13 cellular contexts compared by ENCODE assay signal in the genomic region with DNA sequence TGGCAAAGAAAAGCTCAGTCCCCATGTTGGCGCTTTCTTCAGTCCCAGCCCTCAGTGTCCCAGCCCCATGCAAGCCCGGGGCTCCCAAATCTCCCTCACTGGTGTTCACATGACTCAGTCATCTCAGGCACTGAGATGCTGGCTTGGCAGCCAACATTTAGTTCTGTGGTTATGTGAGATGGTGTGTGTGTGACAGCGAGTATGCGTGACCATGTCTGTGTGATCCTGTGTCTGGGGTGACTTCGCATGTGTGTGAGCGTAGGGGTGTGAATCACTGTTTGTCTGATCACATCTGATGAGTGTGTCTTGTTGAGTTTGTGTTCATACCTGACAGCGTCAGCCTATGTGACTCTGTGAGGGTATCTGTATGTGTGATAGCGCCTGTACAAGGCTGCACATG. TPM values are rescaled to one million over a fixed set of nuclear protein-coding genes. Genes with fewer than 3 reads are reported as not detected.
DNase-seq lines count a peak whose midpoint lies in the region; ATAC-seq and TF ChIP-seq lines count a peak whose summit lies in the region.
"Had no signal": no experiment of that assay in that cellular context is flagged by ENCODE, and none has a peak within 500 bp of the region (broad histone marks: within the 10 kb centered on the region; RNA-seq: fewer than 3 reads in every experiment).

No MANE protein-coding gene starts in this region.

- no peak overlapping the region for H2BK12ac ChIP-seq in neuronal stem cell (ENCODE audit: low read length)

- no peak overlapping the region for H3K14ac ChIP-seq in neuronal stem cell (ENCODE audit: low read length)

- no peak overlapping the region for H2AFZ ChIP-seq in neuronal stem cell (ENCODE audit: low read length)

- no peak overlapping the region for H3K4ac ChIP-seq in neuronal stem cell (ENCODE audit: low read length)

- H3K4me3 Mint-ChIP-seq in CD4-positive, alpha-beta T cell = peak overlapping the region; percentile 0
- no peak overlapping the region for H3K4me3 Mint-ChIP-seq in effector memory CD8-positive, alpha-beta T cell
- H3K4me3 Mint-ChIP-seq: natural killer cell treated with Interleukin-12 subunit alpha and Interleukin-12 subunit beta and Interleukin-15 and Interleukin-18, amount 100 ng/mL, for 72 hours had no signal

- peak overlapping the region; percentile 57 for H2BK5ac ChIP-seq in neuronal stem cell (ENCODE audit: low read length)

- intact Hi-C loops in CD4-positive, alpha-beta T cell (cut with DNase I, micrococcal nuclease) = no loop called here

- no peak for ATAC-seq in CD4-positive, alpha-beta T cell (ENCODE audit: poor library complexity)
- no peak for ATAC-seq in effector memory CD8-positive, alpha-beta T cell (replicated peaks)
- ATAC-seq: natural killer cell treated with Interleukin-12 subunit alpha and Interleukin-12 subunit beta and Interleukin-15 and Interleukin-18, amount 100 ng/mL, for 72 hours had no signal

- H4K8ac ChIP-seq in neuronal stem cell (ENCODE audit: low read depth, low read length) = peak overlapping the region; percentile 88

- no peak overlapping the region for H3K27ac ChIP-seq in CD4-positive, alpha-beta T cell (ENCODE audit: low read depth, low read length)
- H3K27ac ChIP-seq in neuronal stem cell (replicated peaks; ENCODE audit: low read length) = no peak overlapping the region
- H3K27ac ChIP-seq: dorsolateral prefrontal cortex had no signal

- H3K27me3 ChIP-seq in CD4-positive, alpha-beta T cell (ENCODE audit: control insufficient read depth, insufficient read depth, low read length) = peaks cover 6% of the 10 kb centered on the region
- peaks cover 0 to 59% (median 5%) of the 10 kb centered on the region in 3 experiments for H3K27me3 ChIP-seq in neuronal stem cell (ENCODE audit: control insufficient read depth in 3 of 3, insufficient read depth in 3 of 3, low read depth in 1 of 3, low read length in 3 of 3)

- no peaks in the 10 kb centered on the region for H3K36me3 ChIP-seq in neuronal stem cell (replicated peaks in 1 of 2; ENCODE audit: control insufficient read depth in 2 of 2, insufficient read depth in 2 of 2, low read length in 2 of 2)

- peak overlapping the region; percentile 9 for H3K9ac ChIP-seq in neuronal stem cell (ENCODE audit: low read depth, low read length, poor library complexity)

- H3K23ac ChIP-seq in neuronal stem cell (ENCODE audit: low read depth, low read length, poor library complexity) = no peak overlapping the region

- WGBS in neuronal stem cell (ENCODE audit: extremely low coverage in 2 of 2, insufficient read length in 2 of 2, insufficient replicate concordance in 1 of 2), 2 donors = no CpG with 5 or more reads among the region's 8 CpGs

- H3K4me3 ChIP-seq in cardiac fibroblast (replicated peaks in 1 of 2; ENCODE audit: low read depth in 2 of 2, low read length in 2 of 2) (no peak overlapping the region), neuronal stem cell (ENCODE audit: low read length in 2 of 2) (no peak overlapping the region)
- H3K4me3 ChIP-seq: dorsolateral prefrontal cortex had no signal

- H3K27ac Mint-ChIP-seq in CD4-positive, alpha-beta T cell = no peak overlapping the region
- H3K27ac Mint-ChIP-seq in effector memory CD8-positive, alpha-beta T cell = no peak overlapping the region
- H3K27ac Mint-ChIP-seq: natural killer cell treated with Interleukin-12 subunit alpha and Interleukin-12 subunit beta and Interleukin-15 and Interleukin-18, amount 100 ng/mL, for 72 hours had no signal

- no peak overlapping the region for H2AK5ac ChIP-seq in neuronal stem cell (ENCODE audit: low read depth, low read length)

- H3K36me3 Mint-ChIP-seq in CD4-positive, alpha-beta T cell (ENCODE audit: low read depth) = no peaks in the 10 kb centered on the region
- no peaks in the 10 kb centered on the region for H3K36me3 Mint-ChIP-seq in effector memory CD8-positive, alpha-beta T cell (ENCODE audit: insufficient read depth)
- H3K36me3 Mint-ChIP-seq: natural killer cell treated with Interleukin-12 subunit alpha and Interleukin-12 subunit beta and Interleukin-15 and Interleukin-18, amount 100 ng/mL, for 72 hours had no signal

- no peaks in the 10 kb centered on the region for H3K79me1 ChIP-seq in neuronal stem cell (ENCODE audit: low read depth, low read length)

- DNase-seq in CD4-positive, alpha-beta T cell = no peak
- DNase-seq in LHCN-M2 (ENCODE audit: low read depth) = peak; percentile 95
- DNase-seq in cardiac fibroblast (ENCODE audit: low read depth in 2 of 2) = peak; percentile 76 to 94
- DNase-seq in neuronal stem cell (ENCODE audit: low spot score) = no peak
- no peak for DNase-seq in effector memory CD8-positive, alpha-beta T cell
- no peak for DNase-seq in T-helper 9 cell
- DNase-seq in SW 1271 (lab: John Stamatoyannopoulos, UW) = no peak
- DNase-seq in LoVo (ENCODE audit: low spot score) = no peak
- DNase-seq: dorsolateral prefrontal cortex; NCI-H1417; NCI-H82; stimulated activated CD4-positive, alpha-beta T cell treated with anti-CD3 and anti-CD28 coated beads, Interleukin-4, amount 100 ng/mL, for 1 hour had no signal

- TF ChIP-seq CTCF in CD4-positive, alpha-beta T cell (IDR thresholded peaks at IDR 0.05) = no peak
- TF ChIP-seq CTCF in cardiac fibroblast (IDR thresholded peaks at IDR 0.05; ENCODE audit: low read depth, low read length) = no peak

- H3K9me3 ChIP-seq in CD4-positive, alpha-beta T cell (ENCODE audit: control insufficient read depth, low read length) = no peaks in the 10 kb centered on the region
- H3K9me3 ChIP-seq in neuronal stem cell (replicated peaks in 1 of 2; ENCODE audit: control insufficient read depth in 2 of 2, insufficient read depth in 1 of 2, low read depth in 1 of 2, low read length in 2 of 2) = no peaks in the 10 kb centered on the region

- no peak overlapping the region for H3K4me2 ChIP-seq in neuronal stem cell (ENCODE audit: insufficient read depth, low read length, poor library complexity, severe bottlenecking)

- no peak overlapping the region for H3K18ac ChIP-seq in neuronal stem cell (ENCODE audit: low read length)

- H4K91ac ChIP-seq in neuronal stem cell (ENCODE audit: low read depth, low read length, poor library complexity) = no peak overlapping the region

- H3K4me1 ChIP-seq in neuronal stem cell (ENCODE audit: control insufficient read depth in 2 of 2, insufficient read depth in 1 of 2, low read depth in 1 of 2, low read length in 2 of 2) = peaks cover 12 to 46% of the 10 kb centered on the region in 2 donors

- POLR2A ChIA-PET in CD4-positive, alpha-beta T cell (lab: Charles Lee) = no interaction called here

- no peaks in the 10 kb centered on the region for H3K9me3 Mint-ChIP-seq in CD4-positive, alpha-beta T cell
- H3K9me3 Mint-ChIP-seq in effector memory CD8-positive, alpha-beta T cell = no peaks in the 10 kb centered on the region
- H3K9me3 Mint-ChIP-seq: natural killer cell treated with Interleukin-12 subunit alpha and Interleukin-12 subunit beta and Interleukin-15 and Interleukin-18, amount 100 ng/mL, for 72 hours had no signal

- H3K4me1 Mint-ChIP-seq in CD4-positive, alpha-beta T cell (ENCODE audit: low read depth) = peaks cover 14% of the 10 kb centered on the region
- peaks cover 3 to 4% of the 10 kb centered on the region in 2 donors for H3K4me1 Mint-ChIP-seq in effector memory CD8-positive, alpha-beta T cell (ENCODE audit: low read depth in 2 of 2)

- H3K27me3 Mint-ChIP-seq in CD4-positive, alpha-beta T cell = peaks cover 11% of the 10 kb centered on the region
- H3K27me3 Mint-ChIP-seq in effector memory CD8-positive, alpha-beta T cell = peaks cover 20 to 53% of the 10 kb centered on the region in 2 donors

- CTCF ChIA-PET in CD4-positive, alpha-beta T cell (lab: Charles Lee) = no interaction called here

- H2BK15ac ChIP-seq in neuronal stem cell (ENCODE audit: low read length) = peak overlapping the region; percentile 34

- no peak overlapping the region for H2BK120ac ChIP-seq in neuronal stem cell (ENCODE audit: low read depth, low read length)

RNA-seq across cellular contexts. Expression of gene CREB3L1, which starts 16.2 kb away (rescaled TPM):
- not detected for total RNA-seq in CD4-positive, alpha-beta T cell
- total RNA-seq in LHCN-M2 (2014; rRNA removed) = 21.0 and 23.9 TPM in 2 replicates
- 126 TPM for polyA plus RNA-seq in LHCN-M2 (2012)
- polyA plus RNA-seq in neuronal stem cell (2013, experiment 1 of 2) = 8.4 TPM
- polyA plus RNA-seq in neuronal stem cell (2013, experiment 2 of 2) = 8.8 TPM
- total RNA-seq: natural killer cell treated with Interleukin-12 subunit alpha and Interleukin-12 subunit beta and Interleukin-15 and Interleukin-18, amount 100 ng/mL, for 72 hours had no signal

RNA-seq across cellular contexts. Expression of gene DGKZ, which starts 53.6 kb away (rescaled TPM):
- 100 to 1,000 TPM; 159 to 166 TPM for total RNA-seq in CD4-positive, alpha-beta T cell
- total RNA-seq in LHCN-M2 (2014; rRNA removed) = 69.7 and 92.5 TPM in 2 replicates
- 50.2 TPM for polyA plus RNA-seq in LHCN-M2 (2012)
- 33.3 TPM for polyA plus RNA-seq in neuronal stem cell (2013, experiment 1 of 2)
- polyA plus RNA-seq in neuronal stem cell (2013, experiment 2 of 2) = 32.3 TPM

Comparison
In these comparisons a context has a peak if more than half of its experiments do, and no peak if none do; other contexts are left out.
1. DNase-seq: peak in LHCN-M2 (single experiment) and cardiac fibroblast (2 of 2); none in CD4-positive, alpha-beta T cell (0 of 10), neuronal stem cell (single experiment), effector memory CD8-positive, alpha-beta T cell (0 of 3), T-helper 9 cell (single experiment), SW 1271 (0 of 2) and LoVo (single experiment).
2. RNA of gene CREB3L1, which starts 16.2 kb away (total RNA-seq): 21.0 to 23.9 TPM in LHCN-M2; not detected in CD4-positive, alpha-beta T cell; every median in the first group is over 10 times any median in the second.